9 cellular contexts compared by ENCODE assay signal in genomic region chr22:20130319-20130718, GRCh38. TPM values are rescaled to one million over a fixed set of nuclear protein-coding genes. Genes with fewer than 3 reads are reported as not detected.
DNase-seq lines count a peak whose midpoint lies in the region; ATAC-seq, FAIRE-seq and TF ChIP-seq lines count a peak whose summit lies in the region.
"Had no signal": no experiment of that assay in that cellular context is flagged by ENCODE, and none has a peak within 500 bp of the region (broad histone marks: within the 10 kb centered on the region; RNA-seq: fewer than 3 reads in every experiment).

No MANE protein-coding gene starts in this region.

- no peak for TF ChIP-seq POLR2A in K562 (conservative IDR thresholded peaks at IDR 0.05)

- H2AFZ ChIP-seq in K562 (ENCODE audit: low read depth, low read length) = no peak overlapping the region

- H3K4me3 Mint-ChIP-seq in CD8-positive, alpha-beta memory T cell = peak overlapping the region; percentile 50 to 77 (median 62)
- H3K4me3 Mint-ChIP-seq in natural killer cell treated with Interleukin-12 subunit alpha and Interleukin-12 subunit beta and Interleukin-15 and Interleukin-18, amount 100 ng/mL, for 72 hours = peak overlapping the region; percentile 22

- no peaks in the 10 kb centered on the region for H3K27me3 ChIP-seq in CD8-positive, alpha-beta memory T cell (ENCODE audit: insufficient read depth, low read length, poor library complexity, severe bottlenecking)
- no peaks in the 10 kb centered on the region for H3K27me3 ChIP-seq in K562 (ENCODE audit: control insufficient read depth in 2 of 2, insufficient read depth in 2 of 2, low read length in 2 of 2)

- BruUV-seq in K562 (replicated peaks; lab: Mats Ljungman, UMichigan) = no TSS peak

- peaks cover 38% of the 10 kb centered on the region for H3K4me1 ChIP-seq in CD8-positive, alpha-beta memory T cell (ENCODE audit: insufficient read depth, low read length)
- H3K4me1 ChIP-seq in K562 (replicated peaks in 1 of 2; ENCODE audit: control insufficient read depth in 2 of 2, insufficient read depth in 2 of 2, low read length in 2 of 2) = peaks cover 11 to 79% of the 10 kb centered on the region in 2 experiments

- H3K4me2 ChIP-seq in K562 (ENCODE audit: insufficient read depth, low read length) = no peak overlapping the region; the same call in 1 of the 2 replicates

- H3K9me3 ChIP-seq in CD8-positive, alpha-beta memory T cell (ENCODE audit: low read length) = no peaks in the 10 kb centered on the region
- H3K9me3 ChIP-seq in K562 (replicated peaks; ENCODE audit: control insufficient read depth, insufficient read depth, low read depth, low read length) = no peaks in the 10 kb centered on the region

- POLR2A ChIA-PET in CD8-positive, alpha-beta memory T cell (lab: Charles Lee) = interaction anchor here (0.9 kb wide), 1 partner anchor 10 kb away, joined by 3 read pairs; no protein-coding TSS in a partner anchor
- POLR2A ChIA-PET in K562 (lab: Yijun Ruan, JAX) = interaction anchor here (0.6 to 8.3 kb wide), 14 partner anchors 8 to 406 kb away, joined by 3 to 212 read pairs (median 3); partner anchors contain the start of genes GP1BB, RANBP1 and TRMT2A

- no peaks in the 10 kb centered on the region for H3K9me3 Mint-ChIP-seq in CD8-positive, alpha-beta memory T cell
- no peaks in the 10 kb centered on the region for H3K9me3 Mint-ChIP-seq in natural killer cell treated with Interleukin-12 subunit alpha and Interleukin-12 subunit beta and Interleukin-15 and Interleukin-18, amount 100 ng/mL, for 72 hours

- H3K27me3 Mint-ChIP-seq in CD8-positive, alpha-beta memory T cell = no peaks in the 10 kb centered on the region
- no peaks in the 10 kb centered on the region for H3K27me3 Mint-ChIP-seq in natural killer cell treated with Interleukin-12 subunit alpha and Interleukin-12 subunit beta and Interleukin-15 and Interleukin-18, amount 100 ng/mL, for 72 hours

- H3K9ac ChIP-seq in K562 (ENCODE audit: insufficient read depth in 1 of 2, low read depth in 2 of 2, low read length in 2 of 2) = peak overlapping the region in 1 of 2 experiments; percentile 93; a peak in 2 of 4 replicates

- TF ChIP-seq CTCF in LNCAP (IDR thresholded peaks at IDR 0.05) (peak; percentile 32; the same call in 1 of the 2 replicates), K562 (IDR thresholded peaks at IDR 0.05 in 2 of 3, conservative IDR thresholded peaks at IDR 0.05 in 1 of 3; ENCODE audit: insufficient read depth in 2 of 3, low read depth in 1 of 3, low read length in 3 of 3) (no peak)

- no peak overlapping the region for H3K27ac ChIP-seq in CD8-positive, alpha-beta memory T cell (ENCODE audit: low read depth, low read length)
- no peak overlapping the region for H3K27ac ChIP-seq in K562 (ENCODE audit: extremely low read depth, low read depth, low read length)

- intact Hi-C loops in K562 (cut with micrococcal nuclease) = no loop called here

- H3K4me3 ChIP-seq in CD8-positive, alpha-beta memory T cell (ENCODE audit: low read length) = no peak overlapping the region
- no peak overlapping the region for H3K4me3 ChIP-seq in K562

- peaks cover 70% of the 10 kb centered on the region for H4K20me1 ChIP-seq in K562 (replicated peaks; ENCODE audit: control insufficient read depth, insufficient read depth, low read length)

- TF ChIP-seq RAD21 in K562 (CRISPR knock-in tag; conservative IDR thresholded peaks at IDR 0.05 in 1 of 2, IDR thresholded peaks at IDR 0.05 in 1 of 2) = no peak

- no peak for ATAC-seq in K562
- no peak for ATAC-seq in natural killer cell treated with Interleukin-12 subunit alpha and Interleukin-12 subunit beta and Interleukin-15 and Interleukin-18, amount 100 ng/mL, for 72 hours

- H3K79me2 ChIP-seq in K562 (ENCODE audit: control insufficient read depth, insufficient read depth, low read length) = peaks cover 21% of the 10 kb centered on the region

- H3K9me1 ChIP-seq in K562 (ENCODE audit: control insufficient read depth, insufficient read depth, low read length) = peaks cover 4% of the 10 kb centered on the region

- peak overlapping the region in 7 of 8 donors; percentile 24 to 92 (median 61) for H3K27ac Mint-ChIP-seq in CD8-positive, alpha-beta memory T cell
- no peak overlapping the region for H3K27ac Mint-ChIP-seq in natural killer cell treated with Interleukin-12 subunit alpha and Interleukin-12 subunit beta and Interleukin-15 and Interleukin-18, amount 100 ng/mL, for 72 hours

- H3K4me1 Mint-ChIP-seq in CD8-positive, alpha-beta memory T cell = peaks cover 17 to 43% (median 25%) of the 10 kb centered on the region in 3 donors
- H3K4me1 Mint-ChIP-seq in natural killer cell treated with Interleukin-12 subunit alpha and Interleukin-12 subunit beta and Interleukin-15 and Interleukin-18, amount 100 ng/mL, for 72 hours (ENCODE audit: low read depth in 2 of 2) = peaks cover 0 to 4% of the 10 kb centered on the region in 2 donors

- WGBS in K562 (ENCODE audit: insufficient coverage, low coverage, missing lambda C conversion rate) = 69% methylated on average over 3 of the region's 3 CpGs

- in situ Hi-C loops in K562 (cut with MboI) = no loop called here

- CTCF ChIA-PET in CD8-positive, alpha-beta memory T cell (lab: Charles Lee) = interaction anchor here (0.7 to 3.5 kb wide), 7 partner anchors 8 to 400 kb away, joined by 3 to 25 read pairs (median 6); partner anchors contain the start of gene TANGO2
- CTCF ChIA-PET in K562 (lab: Yijun Ruan, JAX; ENCODE audit: low intra/inter-chr PET ratio) = interaction anchor here (0.5 to 5.8 kb wide), 2 partner anchors 159 to 536 kb away, joined by 5 to 80 read pairs; no protein-coding TSS in a partner anchor

- peak in 1 of 5 donors; percentile 11 for DNase-seq in CD8-positive, alpha-beta memory T cell
- DNase-seq in K562 (ENCODE audit: extremely low read depth in 1 of 4, low spot score in 3 of 4) (no peak), cortex of kidney (lab: John Stamatoyannopoulos, UW) (no peak), mucosa of gallbladder (ENCODE audit: low spot score) (no peak), hypothalamus (lab: John Stamatoyannopoulos, UW) (no peak)
- no peak for DNase-seq in natural killer cell treated with Interleukin-12 subunit alpha and Interleukin-12 subunit beta and Interleukin-15 and Interleukin-18, amount 100 ng/mL, for 72 hours (ENCODE audit: low spot score)
- DNase-seq in activated CD8-positive, alpha-beta memory T cell treated with anti-CD3 and anti-CD28 coated beads, Interleukin-2, amount 50 U/mL, for 48 hours = no peak

- no peak for FAIRE-seq in K562 (lab: Jason Lieb, UNC)
- FAIRE-seq: GM18507 had no signal

- H3K36me3 Mint-ChIP-seq in CD8-positive, alpha-beta memory T cell = peaks cover 0 to 27% (median 2%) of the 10 kb centered on the region in 3 donors
- H3K36me3 Mint-ChIP-seq in natural killer cell treated with Interleukin-12 subunit alpha and Interleukin-12 subunit beta and Interleukin-15 and Interleukin-18, amount 100 ng/mL, for 72 hours = no peaks in the 10 kb centered on the region

- peaks cover 9% of the 10 kb centered on the region for H3K36me3 ChIP-seq in CD8-positive, alpha-beta memory T cell (ENCODE audit: insufficient read depth, low read length)
- peaks cover 30% of the 10 kb centered on the region; the same call in 2 of the 3 replicates for H3K36me3 ChIP-seq in K562 (ENCODE audit: control insufficient read depth, insufficient read depth, low read length)

- TF ChIP-seq EP300 in K562 (IDR thresholded peaks at IDR 0.05; ENCODE audit: low read length) = no peak

RNA-seq across cellular contexts. Expression of gene ZDHHC8, which starts 1.3 kb away (rescaled TPM):
- 10 to 100 TPM; 74.7 to 80.7 TPM for total RNA-seq in CD8-positive, alpha-beta memory T cell
- polyA plus RNA-seq in CD8-positive, alpha-beta memory T cell = 4.4 TPM
- total RNA-seq in K562 (2011; cell fraction: chromatin; rRNA removed; ENCODE audit: low replicate concordance) = 77.3 and 229 TPM in 2 replicates
- total RNA-seq in K562 (2011; cell fraction: nucleolus; rRNA removed) = 110 and 113 TPM in 2 replicates
- total RNA-seq in K562 (2011; cell fraction: nucleoplasm; rRNA removed) = 89.5 and 103 TPM in 2 replicates
- 16.4 and 27.9 TPM in 2 replicates for total RNA-seq in K562 (2014; rRNA removed)
- 4.5 and 7.5 TPM in 2 replicates for total RNA-seq in K562 (2014; rRNA removed; fragmentation: Illumina TruSeq; extraction: Trizol)
- total RNA-seq in K562 (2015; rRNA removed; fragmentation: Illumina TruSeq; extraction: Trizol) = 9.8 and 11.3 TPM in 2 replicates
- 99.5 and 109 TPM in 2 replicates for total RNA-seq in K562 (2021)
- polyA plus RNA-seq in K562 (2011; rRNA removed) = 21.3 and 39.4 TPM in 2 replicates
- polyA plus RNA-seq in K562 (2011; cell fraction: cytosol; rRNA removed) = 30.5 and 34.1 TPM in 2 replicates
- 388 and 500 TPM in 2 replicates for polyA plus RNA-seq in K562 (2011; cell fraction: nucleus; rRNA removed)
- 47.3 and 69.3 TPM in 2 replicates for polyA plus RNA-seq in K562 (2012)
- 34.6 and 58.2 TPM in 2 replicates for polyA plus RNA-seq in K562 (2014; fragmentation: Illumina TruSeq; extraction: Trizol)
- polyA plus RNA-seq in K562 (2014; fragmentation: Nextera tagmentation; extraction: Ambion mirVana) = under 1 TPM; 0.04 to 0.15 TPM
- 74.5 and 108 TPM in 2 replicates for polyA plus RNA-seq in K562 (2014; rRNA removed)
- 5.1 and 6.4 TPM in 2 replicates for polyA minus RNA-seq in K562 (2011; rRNA and poly(A)+ RNA removed)
- 26.3 and 42.5 TPM in 2 replicates for polyA minus RNA-seq in K562 (2011; cell fraction: cytosol; rRNA and poly(A)+ RNA removed)
- 38.9 and 55.3 TPM in 2 replicates for polyA minus RNA-seq in K562 (2011; cell fraction: nucleus; rRNA and poly(A)+ RNA removed)
- 100 to 1,000 TPM in 1 of 2 donors, 10 to 100 TPM in 1; 53.9 to 124 TPM for total RNA-seq in natural killer cell treated with Interleukin-12 subunit alpha and Interleukin-12 subunit beta and Interleukin-15 and Interleukin-18, amount 100 ng/mL, for 72 hours
- 64.8 TPM for total RNA-seq in mucosa of gallbladder

RNA-seq across cellular contexts. Expression of gene TRMT2A, which starts 13.3 kb away (rescaled TPM):
- total RNA-seq in CD8-positive, alpha-beta memory T cell = 100 to 1,000 TPM; 108 to 121 TPM
- polyA plus RNA-seq in CD8-positive, alpha-beta memory T cell = 35.6 TPM
- total RNA-seq in K562 (2011; cell fraction: chromatin; rRNA removed; ENCODE audit: low replicate concordance) = 249 and 785 TPM in 2 replicates
- 623 and 778 TPM in 2 replicates for total RNA-seq in K562 (2011; cell fraction: nucleolus; rRNA removed)
- total RNA-seq in K562 (2011; cell fraction: nucleoplasm; rRNA removed) = 344 and 378 TPM in 2 replicates
- total RNA-seq in K562 (2014; rRNA removed) (203 and 254 TPM in 2 replicates), K562 (2014; rRNA removed; fragmentation: Illumina TruSeq; extraction: Trizol) (31.5 and 47.4 TPM in 2 replicates), K562 (2015; rRNA removed; fragmentation: Illumina TruSeq; extraction: Trizol) (151 and 170 TPM in 2 replicates), K562 (2021) (222 and 242 TPM in 2 replicates), mucosa of gallbladder (67.1 TPM)
- polyA plus RNA-seq in K562 (2011; rRNA removed) (102 and 189 TPM in 2 replicates), K562 (2014; fragmentation: Illumina TruSeq; extraction: Trizol) (140 and 177 TPM in 2 replicates), K562 (2014; fragmentation: Nextera tagmentation; extraction: Ambion mirVana) (1 to 10 TPM; 1.6 to 6.6 TPM), K562 (2014; rRNA removed) (258 and 265 TPM in 2 replicates)
- 155 and 253 TPM in 2 replicates for polyA plus RNA-seq in K562 (2011; cell fraction: cytosol; rRNA removed)
- polyA plus RNA-seq in K562 (2011; cell fraction: nucleus; rRNA removed) = 1,476 and 1,701 TPM in 2 replicates
- 173 and 189 TPM in 2 replicates for polyA plus RNA-seq in K562 (2012)
- 57.9 and 72.9 TPM in 2 replicates for polyA minus RNA-seq in K562 (2011; rRNA and poly(A)+ RNA removed)
- polyA minus RNA-seq in K562 (2011; cell fraction: cytosol; rRNA and poly(A)+ RNA removed) = 87.3 and 128 TPM in 2 replicates
- 286 and 369 TPM in 2 replicates for polyA minus RNA-seq in K562 (2011; cell fraction: nucleus; rRNA and poly(A)+ RNA removed)
- total RNA-seq in natural killer cell treated with Interleukin-12 subunit alpha and Interleukin-12 subunit beta and Interleukin-15 and Interleukin-18, amount 100 ng/mL, for 72 hours = 100 to 1,000 TPM; 107 to 166 TPM

RNA-seq across cellular contexts. Expression of gene RANBP1, which starts 14.4 kb away (rescaled TPM):
- total RNA-seq in CD8-positive, alpha-beta memory T cell = 100 to 1,000 TPM; 436 to 459 TPM
- 102 TPM for polyA plus RNA-seq in CD8-positive, alpha-beta memory T cell
- 525 and 801 TPM in 2 replicates for total RNA-seq in K562 (2011; cell fraction: chromatin; rRNA removed; ENCODE audit: low replicate concordance)
- total RNA-seq in K562 (2011; cell fraction: nucleolus; rRNA removed) = 523 and 591 TPM in 2 replicates
- total RNA-seq in K562 (2011; cell fraction: nucleoplasm; rRNA removed) = 545 and 554 TPM in 2 replicates
- 2,045 and 2,260 TPM in 2 replicates for total RNA-seq in K562 (2014; rRNA removed)
- total RNA-seq in K562 (2014; rRNA removed; fragmentation: Illumina TruSeq; extraction: Trizol) = 1,191 and 1,409 TPM in 2 replicates
- 1,591 and 1,659 TPM in 2 replicates for total RNA-seq in K562 (2015; rRNA removed; fragmentation: Illumina TruSeq; extraction: Trizol)
- 1,289 and 1,311 TPM in 2 replicates for total RNA-seq in K562 (2021)
- 1,082 and 1,351 TPM in 2 replicates for polyA plus RNA-seq in K562 (2011; rRNA removed)
- 950 and 1,655 TPM in 2 replicates for polyA plus RNA-seq in K562 (2011; cell fraction: cytosol; rRNA removed)
- 1,008 and 1,512 TPM in 2 replicates for polyA plus RNA-seq in K562 (2011; cell fraction: nucleus; rRNA removed)
- polyA plus RNA-seq in K562 (2012) = 795 and 1,074 TPM in 2 replicates
- polyA plus RNA-seq in K562 (2014; fragmentation: Illumina TruSeq; extraction: Trizol) = 1,518 and 1,621 TPM in 2 replicates
- polyA plus RNA-seq in K562 (2014; fragmentation: Nextera tagmentation; extraction: Ambion mirVana) = 100 to 1,000 TPM; 162 to 207 TPM
- polyA plus RNA-seq in K562 (2014; rRNA removed) = 2,237 and 2,891 TPM in 2 replicates
- polyA minus RNA-seq in K562 (2011; rRNA and poly(A)+ RNA removed) = 896 and 959 TPM in 2 replicates
- polyA minus RNA-seq in K562 (2011; cell fraction: cytosol; rRNA and poly(A)+ RNA removed) = 618 and 835 TPM in 2 replicates
- polyA minus RNA-seq in K562 (2011; cell fraction: nucleus; rRNA and poly(A)+ RNA removed) = 183 and 414 TPM in 2 replicates
- total RNA-seq in natural killer cell treated with Interleukin-12 subunit alpha and Interleukin-12 subunit beta and Interleukin-15 and Interleukin-18, amount 100 ng/mL, for 72 hours = 100 to 1,000 TPM; 236 to 499 TPM
- total RNA-seq in mucosa of gallbladder = 62.6 TPM

RNA-seq across cellular contexts. Expression of gene CCDC188, which starts 20.5 kb away (rescaled TPM):
- not detected for total RNA-seq in CD8-positive, alpha-beta memory T cell
- not detected for polyA plus RNA-seq in CD8-positive, alpha-beta memory T cell
- total RNA-seq in K562 (2011; cell fraction: chromatin; rRNA removed; ENCODE audit: low replicate concordance) = not detected in 2 replicates
- total RNA-seq in K562 (2011; cell fraction: nucleolus; rRNA removed) = not detected in 2 replicates
- not detected in 2 replicates for total RNA-seq in K562 (2011; cell fraction: nucleoplasm; rRNA removed)
- total RNA-seq in K562 (2014; rRNA removed) (not detected in 2 replicates), K562 (2014; rRNA removed; fragmentation: Illumina TruSeq; extraction: Trizol) (not detected in 2 replicates), K562 (2015; rRNA removed; fragmentation: Illumina TruSeq; extraction: Trizol) (not detected in 2 replicates), K562 (2021) (not detected in 2 replicates), mucosa of gallbladder (0.83 TPM)
- polyA plus RNA-seq in K562 (2011; rRNA removed) (not detected in 2 replicates), K562 (2014; fragmentation: Illumina TruSeq; extraction: Trizol) (not detected in 2 replicates), K562 (2014; fragmentation: Nextera tagmentation; extraction: Ambion mirVana) (not detected), K562 (2014; rRNA removed) (not detected in 2 replicates)
- not detected in 2 replicates for polyA plus RNA-seq in K562 (2011; cell fraction: cytosol; rRNA removed)
- not detected in 2 replicates for polyA plus RNA-seq in K562 (2011; cell fraction: nucleus; rRNA removed)
- polyA plus RNA-seq in K562 (2012) = 0.26 TPM in 1 of 2 replicates, not detected in the other
- not detected in 2 replicates for polyA minus RNA-seq in K562 (2011; rRNA and poly(A)+ RNA removed)
- polyA minus RNA-seq in K562 (2011; cell fraction: cytosol; rRNA and poly(A)+ RNA removed) = not detected in 2 replicates
- polyA minus RNA-seq in K562 (2011; cell fraction: nucleus; rRNA and poly(A)+ RNA removed) = not detected in 2 replicates
- total RNA-seq in natural killer cell treated with Interleukin-12 subunit alpha and Interleukin-12 subunit beta and Interleukin-15 and Interleukin-18, amount 100 ng/mL, for 72 hours = under 1 TPM in 1 of 2 donors, not detected in 1; 0.36 TPM

RNA-seq across cellular contexts. Expression of gene DGCR8, which starts 50.3 kb away (rescaled TPM):
- 10 to 100 TPM; 68.6 to 73.8 TPM for total RNA-seq in CD8-positive, alpha-beta memory T cell
- polyA plus RNA-seq in CD8-positive, alpha-beta memory T cell = 10.6 TPM
- 638 and 1,105 TPM in 2 replicates for total RNA-seq in K562 (2011; cell fraction: chromatin; rRNA removed; ENCODE audit: low replicate concordance)
- 550 and 577 TPM in 2 replicates for total RNA-seq in K562 (2011; cell fraction: nucleolus; rRNA removed)
- 502 and 511 TPM in 2 replicates for total RNA-seq in K562 (2011; cell fraction: nucleoplasm; rRNA removed)
- 107 and 108 TPM in 2 replicates for total RNA-seq in K562 (2014; rRNA removed)
- total RNA-seq in K562 (2014; rRNA removed; fragmentation: Illumina TruSeq; extraction: Trizol) = 43.7 and 49.4 TPM in 2 replicates
- 80.1 and 81.2 TPM in 2 replicates for total RNA-seq in K562 (2015; rRNA removed; fragmentation: Illumina TruSeq; extraction: Trizol)
- 116 and 119 TPM in 2 replicates for total RNA-seq in K562 (2021)
- 81.8 and 155 TPM in 2 replicates for polyA plus RNA-seq in K562 (2011; rRNA removed)
- 51.2 and 92.7 TPM in 2 replicates for polyA plus RNA-seq in K562 (2011; cell fraction: cytosol; rRNA removed)
- 1,167 and 1,418 TPM in 2 replicates for polyA plus RNA-seq in K562 (2011; cell fraction: nucleus; rRNA removed)
- polyA plus RNA-seq in K562 (2012) = 76.7 and 85.3 TPM in 2 replicates
- polyA plus RNA-seq in K562 (2014; fragmentation: Illumina TruSeq; extraction: Trizol) = 70.4 and 75.0 TPM in 2 replicates
- 1 to 10 TPM; 5.9 to 7.7 TPM for polyA plus RNA-seq in K562 (2014; fragmentation: Nextera tagmentation; extraction: Ambion mirVana)
- 135 and 144 TPM in 2 replicates for polyA plus RNA-seq in K562 (2014; rRNA removed)
- 62.1 and 82.0 TPM in 2 replicates for polyA minus RNA-seq in K562 (2011; rRNA and poly(A)+ RNA removed)
- 35.2 and 46.4 TPM in 2 replicates for polyA minus RNA-seq in K562 (2011; cell fraction: cytosol; rRNA and poly(A)+ RNA removed)
- polyA minus RNA-seq in K562 (2011; cell fraction: nucleus; rRNA and poly(A)+ RNA removed) = 210 and 349 TPM in 2 replicates
- 10 to 100 TPM; 60.1 to 89.5 TPM for total RNA-seq in natural killer cell treated with Interleukin-12 subunit alpha and Interleukin-12 subunit beta and Interleukin-15 and Interleukin-18, amount 100 ng/mL, for 72 hours
- 38.2 TPM for total RNA-seq in mucosa of gallbladder

Comparison
In these comparisons a context has a peak if more than half of its experiments do, and no peak if none do; other contexts are left out.
1. H3K27ac Mint-ChIP-seq: peak in CD8-positive, alpha-beta memory T cell (7 of 8); none in natural killer cell treated with Interleukin-12 subunit alpha and Interleukin-12 subunit beta and Interleukin-15 and Interleukin-18, amount 100 ng/mL, for 72 hours (0 of 2).